Comparison of ENCODE assay signal across 8 cellular contexts in genomic region chr17:75667825-75668224, GRCh38. TPM values are rescaled to one million over a fixed set of nuclear protein-coding genes. Genes with fewer than 3 reads are reported as not detected.
DNase-seq lines count a peak whose midpoint lies in the region; ATAC-seq and TF ChIP-seq lines count a peak whose summit lies in the region.

No MANE protein-coding gene starts in this region.

- H2AFZ ChIP-seq in smooth muscle cell (ENCODE audit: low read depth) = no peak overlapping the region

- peaks cover 62% of the 10 kb centered on the region for H3K36me3 ChIP-seq in WERI-Rb-1
- H3K36me3 ChIP-seq in iPS-15b (ENCODE audit: control insufficient read depth, insufficient read depth, low read length) = peaks cover 24% of the 10 kb centered on the region
- H3K36me3 ChIP-seq in smooth muscle cell (ENCODE audit: low read depth) = no peaks in the 10 kb centered on the region

- no peak for DNase-seq in GM12865 (ENCODE audit: low read depth)
- no peak for DNase-seq in WERI-Rb-1
- no peak for DNase-seq in smooth muscle cell (lab: John Stamatoyannopoulos, UW; ENCODE audit: unreplicated experiment)
- DNase-seq in Ammon's horn (ENCODE audit: low spot score) = no peak

- 18% methylated on average over 4 of the region's 4 CpGs for WGBS in smooth muscle cell (ENCODE audit: low lambda C conversion rate)

- H3K4me1 ChIP-seq in iPS-15b (ENCODE audit: control insufficient read depth, insufficient read depth, low read length) (peaks cover 3% of the 10 kb centered on the region), smooth muscle cell (ENCODE audit: low read depth) (peaks cover 16% of the 10 kb centered on the region)

- H3K79me2 ChIP-seq in smooth muscle cell (ENCODE audit: low read depth) = peaks cover 66% of the 10 kb centered on the region

- peak overlapping the region; percentile 99 for H3K4me2 ChIP-seq in smooth muscle cell

- H3K27ac ChIP-seq in WERI-Rb-1 (no peak overlapping the region; the same call in 1 of the 2 replicates), smooth muscle cell (ENCODE audit: low read depth) (peak overlapping the region; percentile 89)

- no peak for TF ChIP-seq CTCF in GM12865 (IDR thresholded peaks at IDR 0.05; ENCODE audit: insufficient read depth, low read depth, low read length, missing control alignments)
- no peak for TF ChIP-seq CTCF in WERI-Rb-1 (IDR thresholded peaks at IDR 0.05; ENCODE audit: low read depth, low read length)
- no peak for TF ChIP-seq CTCF in smooth muscle cell (IDR thresholded peaks at IDR 0.05; ENCODE audit: borderline replicate concordance, insufficient read depth, poor library complexity, severe bottlenecking)

- ATAC-seq in GM18873 (IDR thresholded peaks at IDR 0.05; ENCODE audit: low FRiP score, unreplicated experiment) (no peak), GM21526 (IDR thresholded peaks at IDR 0.05; ENCODE audit: low FRiP score, unreplicated experiment) (no peak), HG03521 (IDR thresholded peaks at IDR 0.05; ENCODE audit: unreplicated experiment) (no peak)

- H3K4me3 ChIP-seq in GM12865 (ENCODE audit: low read depth, low read length) = peak overlapping the region; percentile 87
- H3K4me3 ChIP-seq in WERI-Rb-1 (ENCODE audit: low read depth, low read length) = peak overlapping the region; percentile 94
- H3K4me3 ChIP-seq in iPS-15b (ENCODE audit: low read depth, low read length) = peak overlapping the region; percentile 100
- H3K4me3 ChIP-seq in smooth muscle cell = peak overlapping the region; percentile 84

- H3K9ac ChIP-seq in iPS-15b (ENCODE audit: low read depth, low read length) = peak overlapping the region; percentile 92
- peak overlapping the region; percentile 98 for H3K9ac ChIP-seq in smooth muscle cell (ENCODE audit: low read depth)

- H3K27me3 ChIP-seq in WERI-Rb-1 (ENCODE audit: insufficient read depth, low read depth, severe bottlenecking) (no peaks in the 10 kb centered on the region), iPS-15b (ENCODE audit: control insufficient read depth, insufficient read depth, low read length) (no peaks in the 10 kb centered on the region), smooth muscle cell (ENCODE audit: low read depth) (no peaks in the 10 kb centered on the region)

- no peaks in the 10 kb centered on the region for H3K9me3 ChIP-seq in WERI-Rb-1 (ENCODE audit: severe bottlenecking)
- no peaks in the 10 kb centered on the region for H3K9me3 ChIP-seq in iPS-15b (ENCODE audit: control insufficient read depth, insufficient read depth, low read length)
- no peaks in the 10 kb centered on the region for H3K9me3 ChIP-seq in smooth muscle cell (replicated peaks; ENCODE audit: low read depth)

- H3F3A ChIP-seq in smooth muscle cell (ENCODE audit: low read depth) = peaks cover 5% of the 10 kb centered on the region

- peaks cover 24% of the 10 kb centered on the region for H4K20me1 ChIP-seq in smooth muscle cell (ENCODE audit: low read depth)

RNA-seq across cellular contexts. Expression of gene SAP30BP, which starts 0.7 kb away (rescaled TPM):
- 75.4 and 87.7 TPM in 2 replicates for total RNA-seq in smooth muscle cell
- polyA plus RNA-seq in smooth muscle cell = 119 and 135 TPM in 2 replicates

RNA-seq across cellular contexts. Expression of gene RECQL5, which starts 0.9 kb away (rescaled TPM):
- 12.5 and 38.2 TPM in 2 replicates for total RNA-seq in smooth muscle cell
- 15.4 and 15.7 TPM in 2 replicates for polyA plus RNA-seq in smooth muscle cell

RNA-seq across cellular contexts. Expression of gene SMIM5, which starts 34.6 kb away (rescaled TPM):
- total RNA-seq in smooth muscle cell = 0.13 and 1.7 TPM in 2 replicates
- polyA plus RNA-seq in smooth muscle cell = 0.80 and 1.2 TPM in 2 replicates

RNA-seq across cellular contexts. Expression of gene ITGB4, which starts 53.4 kb away (rescaled TPM):
- total RNA-seq in smooth muscle cell = 66.0 and 83.8 TPM in 2 replicates
- 47.2 and 233 TPM in 2 replicates for polyA plus RNA-seq in smooth muscle cell
